In the genomic region with DNA sequence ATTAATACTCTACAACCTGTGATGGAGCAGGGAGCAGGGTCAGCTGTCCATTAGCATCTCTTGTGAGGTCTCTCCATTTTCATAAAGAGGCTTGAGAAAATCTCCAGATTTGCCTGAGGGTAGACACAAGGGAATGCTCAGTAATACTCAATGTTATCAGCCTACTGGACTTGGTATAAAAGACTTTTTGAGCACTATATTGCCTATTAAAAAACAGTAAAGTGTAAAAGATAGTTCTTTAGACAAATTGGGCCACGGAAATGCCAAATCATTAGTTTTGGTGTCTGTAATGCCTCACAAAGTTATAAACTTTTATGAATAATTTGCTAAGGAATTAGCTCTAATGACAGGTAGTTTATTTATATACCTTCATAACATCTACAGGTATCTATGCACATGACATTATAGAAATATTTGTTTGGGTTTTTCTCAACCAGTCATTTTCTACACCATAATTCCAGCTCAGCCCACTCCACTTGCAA, we compare ENCODE assay signal across 6 cellular contexts.
DNase-seq lines count a peak whose midpoint lies in the region; ATAC-seq, FAIRE-seq and TF ChIP-seq lines count a peak whose summit lies in the region.
"Not testable (repeated sequence)": the region's sequence is repeated elsewhere in the genome, so short reads cannot be mapped to it uniquely, and the experiment has no call there.

No MANE protein-coding gene starts in this region.

- not testable (repeated sequence) for H3K4me2 ChIP-seq in A549; K562 (ENCODE audit: insufficient read depth, low read length); HepG2 (ENCODE audit: low read depth, low read length)

- not testable (repeated sequence) for H3K27ac ChIP-seq in A549; Panc1 (ENCODE audit: low read length); K562 (ENCODE audit: extremely low read depth, low read depth, low read length); HepG2 (ENCODE audit: extremely low read length, insufficient read depth, low read length)

- POLR2A ChIA-PET in A549 (lab: Yijun Ruan, JAX); Panc1 (lab: Charles Lee); K562 (lab: Yijun Ruan, JAX); HepG2 (lab: Yijun Ruan, JAX): not testable (repeated sequence)

- H3K4me1 ChIP-seq in A549; Panc1 (ENCODE audit: control insufficient read depth, insufficient read depth, low read length); K562 (replicated peaks in 1 of 2; ENCODE audit: control insufficient read depth in 2 of 2, insufficient read depth in 2 of 2, low read length in 2 of 2); HepG2 (ENCODE audit: insufficient read depth, low read length): not testable (repeated sequence)

- H2AFZ ChIP-seq in K562 (ENCODE audit: low read depth, low read length); HepG2 (ENCODE audit: low read length): not testable (repeated sequence)

- ATAC-seq in A549, Panc1, K562, HepG2: not testable (repeated sequence)

- H3K9me3 ChIP-seq in A549; Panc1 (ENCODE audit: control insufficient read depth, insufficient read depth, low read depth, low read length); K562 (replicated peaks; ENCODE audit: control insufficient read depth, insufficient read depth, low read depth, low read length): not testable (repeated sequence)
- H3K9me3 ChIP-seq in HepG2 (ENCODE audit: low read length) = peaks cover 87% of the 10 kb centered on the region

- not testable (repeated sequence) for H3K4me3 ChIP-seq in A549; Panc1 (ENCODE audit: low read depth in 2 of 2, low read length in 2 of 2); K562; fibroblast of villous mesenchyme (ENCODE audit: low read depth, low read length); HepG2 (replicated peaks in 1 of 3; ENCODE audit: insufficient read depth in 1 of 3, low read depth in 2 of 3, low read length in 3 of 3)

- not testable (repeated sequence) for DNase-seq in A549 (ENCODE audit: low read depth in 1 of 2, low spot score in 1 of 2); K562 (ENCODE audit: extremely low read depth in 1 of 4, low spot score in 3 of 4); HepG2 (ENCODE audit: low spot score)
- peak; percentile 51 for DNase-seq in DMS53 treated with DMSO at 0.1 percent for 48 hours (lab: John Stamatoyannopoulos, UW; ENCODE audit: unreplicated experiment)
- DNase-seq in Panc1 (ENCODE audit: low read depth, low spot score) = peak; percentile 50
- DNase-seq in fibroblast of villous mesenchyme (ENCODE audit: low read depth) = peak; percentile 33

- CTCF ChIA-PET in A549 (lab: Yijun Ruan, JAX); Panc1 (lab: Charles Lee); K562 (lab: Yijun Ruan, JAX; ENCODE audit: low intra/inter-chr PET ratio); HepG2 (lab: Yijun Ruan, JAX; ENCODE audit: low intra/inter-chr PET ratio, low total read pairs): not testable (repeated sequence)

- not testable (repeated sequence) for H3K9ac ChIP-seq in K562 (ENCODE audit: insufficient read depth in 1 of 2, low read depth in 2 of 2, low read length in 2 of 2); HepG2 (ENCODE audit: insufficient read depth, low read depth, low read length)

- BruUV-seq in Panc1 (replicated peaks; lab: Mats Ljungman, UMichigan); K562 (replicated peaks; lab: Mats Ljungman, UMichigan); HepG2 (replicated peaks; lab: Mats Ljungman, UMichigan): not testable (repeated sequence)

- not testable (repeated sequence) for H3K36me3 ChIP-seq in Panc1 (ENCODE audit: control insufficient read depth, insufficient read depth, low read length); K562 (ENCODE audit: control insufficient read depth, insufficient read depth, low read length); HepG2 (replicated peaks in 1 of 2; ENCODE audit: control insufficient read depth in 1 of 2, insufficient read depth in 2 of 2, low read length in 2 of 2)

- H3K79me2 ChIP-seq in K562 (ENCODE audit: control insufficient read depth, insufficient read depth, low read length); HepG2 (ENCODE audit: insufficient read depth, low read length): not testable (repeated sequence)

- TF ChIP-seq EP300 in A549 (IDR thresholded peaks at IDR 0.05); K562 (IDR thresholded peaks at IDR 0.05; ENCODE audit: low read length); HepG2 (IDR thresholded peaks at IDR 0.05; ENCODE audit: low read depth in 2 of 2, low read length in 2 of 2); HepG2 (CRISPR knock-in tag; IDR thresholded peaks at IDR 0.05; ENCODE audit: borderline replicate concordance): not testable (repeated sequence)

- not testable (repeated sequence) for H3K27me3 ChIP-seq in Panc1 (ENCODE audit: control insufficient read depth, insufficient read depth, low read length); K562 (ENCODE audit: control insufficient read depth in 2 of 2, insufficient read depth in 2 of 2, low read length in 2 of 2); HepG2 (ENCODE audit: control insufficient read depth in 1 of 2, insufficient read depth in 2 of 2, low read length in 2 of 2)

- 2% methylated on average over 1 of the region's 1 CpG for WGBS in A549 (ENCODE audit: missing lambda C conversion rate)
- WGBS in K562 (ENCODE audit: insufficient coverage, low coverage, missing lambda C conversion rate) = 0% methylated on average over 1 of the region's 1 CpG
- 4% methylated on average over 1 of the region's 1 CpG for WGBS in HepG2 (ENCODE audit: low lambda C conversion rate)

- intact Hi-C loops in Panc1 (cut with micrococcal nuclease; ENCODE audit: unreplicated experiment); K562 (cut with micrococcal nuclease); HepG2 (cut with micrococcal nuclease; ENCODE audit: unreplicated experiment): not testable (repeated sequence)

- in situ Hi-C loops in Panc1 (cut with HindIII; ENCODE audit: low pct_unique_long_range_greater_than_20kb, low sequenced_read_pairs); HepG2 (cut with HindIII; ENCODE audit: extremely low pct_ligation_motif_present, low pct_unique_long_range_greater_than_20kb): not testable (repeated sequence)
- in situ Hi-C loops in K562 (cut with MboI) = loop anchor here (5.0 to 10.0 kb wide), 3 partner anchors 532 to 754 kb away; no protein-coding TSS in a partner anchor

- H3K9me1 ChIP-seq in K562 (ENCODE audit: control insufficient read depth, insufficient read depth, low read length) = not testable (repeated sequence)

- TF ChIP-seq POLR2A in A549 (IDR thresholded peaks at IDR 0.05; ENCODE audit: low read length); K562 (conservative IDR thresholded peaks at IDR 0.05); HepG2 (IDR thresholded peaks at IDR 0.05; ENCODE audit: insufficient read depth in 1 of 2, low read depth in 2 of 2, low read length in 2 of 2): not testable (repeated sequence)

- not testable (repeated sequence) for H4K20me1 ChIP-seq in K562 (replicated peaks; ENCODE audit: control insufficient read depth, insufficient read depth, low read length); HepG2 (ENCODE audit: insufficient read depth, low read length)

- FAIRE-seq in A549 (lab: Jason Lieb, UNC); K562 (lab: Jason Lieb, UNC); HepG2 (lab: Jason Lieb, UNC): not testable (repeated sequence)

- TF ChIP-seq CTCF in A549 (IDR thresholded peaks at IDR 0.05); K562 (IDR thresholded peaks at IDR 0.05 in 2 of 3, conservative IDR thresholded peaks at IDR 0.05 in 1 of 3; ENCODE audit: insufficient read depth in 2 of 3, low read depth in 1 of 3, low read length in 3 of 3); fibroblast of villous mesenchyme (IDR thresholded peaks at IDR 0.05; ENCODE audit: insufficient read depth, low read depth, low read length); HepG2 (CRISPR knock-in tag; IDR thresholded peaks at IDR 0.05): not testable (repeated sequence)
- 0 out of 2 replicates have a peak, but pooled peaks have one; percentile 3 for TF ChIP-seq CTCF in Panc1 (IDR thresholded peaks at IDR 0.05)

- TF ChIP-seq RAD21 in A549 (conservative IDR thresholded peaks at IDR 0.05 in 1 of 2, IDR thresholded peaks at IDR 0.05 in 1 of 2); K562 (CRISPR knock-in tag; conservative IDR thresholded peaks at IDR 0.05 in 1 of 2, IDR thresholded peaks at IDR 0.05 in 1 of 2); HepG2 (CRISPR knock-in tag; IDR thresholded peaks at IDR 0.05): not testable (repeated sequence)

TF ChIP-seq in K562, 482 proteins besides CTCF, POLR2A, EP300 and RAD21 (continues in another document):
- peak; percentile 67; the same call in 1 of the 2 replicates for TF ChIP-seq ZNF408 (CRISPR knock-in tag; IDR thresholded peaks at IDR 0.05; ENCODE audit: low read depth)

TF ChIP-seq in HepG2, 621 proteins besides CTCF, POLR2A, EP300 and RAD21:
- TF ChIP-seq HNRNPUL1 (IDR thresholded peaks at IDR 0.05; ENCODE audit: low read depth, low read length) = 0 out of 2 replicates have a peak, but pooled peaks have one; percentile 56
- 0 out of 2 replicates have a peak, but pooled peaks have one; percentile 47 for TF ChIP-seq SNRNP70 (IDR thresholded peaks at IDR 0.05; ENCODE audit: low read depth, low read length)
